ENCODE assay signal across 20 cellular contexts in the genomic region with DNA sequence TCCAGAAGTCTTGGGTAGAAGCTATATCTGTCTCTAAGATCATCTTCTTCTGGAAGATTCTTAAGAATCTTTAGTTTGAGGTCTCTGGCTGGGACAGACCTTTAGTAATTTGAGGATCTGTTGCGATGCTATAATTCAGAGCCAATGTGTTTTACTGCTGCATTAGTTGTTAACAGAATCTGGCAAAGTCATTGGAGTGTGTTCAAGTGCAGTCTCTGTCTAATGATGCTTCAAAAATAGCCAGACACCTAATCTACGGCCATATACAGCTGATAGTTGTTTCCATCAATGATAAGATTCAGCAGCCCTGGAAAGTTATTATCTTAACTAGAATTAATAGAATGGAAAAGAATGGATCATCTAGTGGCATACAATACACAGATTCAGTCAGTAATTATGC.
DNase-seq lines count a peak whose midpoint lies in the region; ATAC-seq, FAIRE-seq and TF ChIP-seq lines count a peak whose summit lies in the region.
"Had no signal": no experiment of that assay in that cellular context is flagged by ENCODE, and none has a peak within 500 bp of the region (broad histone marks: within the 10 kb centered on the region; RNA-seq: fewer than 3 reads in every experiment).

No MANE protein-coding gene starts in this region.

- H3K9me3 Mint-ChIP-seq in GM23338 = no peaks in the 10 kb centered on the region; the same call in 2 of the 3 replicates
- H3K9me3 Mint-ChIP-seq in osteocyte (ENCODE audit: unreplicated experiment) = peaks cover 5% of the 10 kb centered on the region

- DNase-seq in GM23338 (ENCODE audit: low spot score) (no peak), endothelial cell of umbilical vein (ENCODE audit: low read depth, low spot score) (no peak), sigmoid colon (no peak), osteocyte (ENCODE audit: extremely low spot score, unreplicated experiment) (no peak), NCI-H524 (lab: John Stamatoyannopoulos, UW) (no peak)
- DNase-seq: ACHN, DMS79 treated with DMSO at 0.1 percent for 48 hours, MM.1S, NCI-H1092 treated with DMSO at 0.1 percent for 48 hours, NCI-H146, NCI-H2081 treated with DMSO at 0.1 percent for 48 hours, NCI-H226, NCI-H524 treated with DMSO at 0.1 percent for 48 hours, PC-3, SJCRH30 had no signal

- H3K4me3 ChIP-seq in GM23338 = no peak overlapping the region
- no peak overlapping the region for H3K4me3 ChIP-seq in KMS-11 (IDR thresholded peaks at IDR 0.05; ENCODE audit: insufficient read depth, low read depth, low read length)
- no peak overlapping the region for H3K4me3 ChIP-seq in endothelial cell of umbilical vein (replicated peaks in 1 of 3; ENCODE audit: insufficient read depth in 1 of 3, low read depth in 1 of 3, low read length in 3 of 3)
- H3K4me3 ChIP-seq in sigmoid colon = no peak overlapping the region
- H3K4me3 ChIP-seq: HAP-1, SJCRH30 had no signal

- no peaks in the 10 kb centered on the region for H3F3A ChIP-seq in GM23338 (replicated peaks; ENCODE audit: low read depth)

- H3K79me2 ChIP-seq in GM23338 (replicated peaks; ENCODE audit: insufficient read depth) = peaks cover 97% of the 10 kb centered on the region
- H3K79me2 ChIP-seq in KMS-11 (ENCODE audit: insufficient read depth, low read depth) = peaks cover 14% of the 10 kb centered on the region; the same call in 1 of the 2 replicates
- H3K79me2 ChIP-seq in endothelial cell of umbilical vein (ENCODE audit: control insufficient read depth, insufficient read depth, low read length) = peaks cover 7% of the 10 kb centered on the region

- H3K27me3 ChIP-seq in GM23338 (ENCODE audit: insufficient read depth) (no peaks in the 10 kb centered on the region), KMS-11 (ENCODE audit: insufficient read depth, low read depth) (no peaks in the 10 kb centered on the region), endothelial cell of umbilical vein (ENCODE audit: control insufficient read depth in 2 of 2, insufficient read depth in 2 of 2, low read length in 2 of 2) (no peaks in the 10 kb centered on the region), sigmoid colon (no peaks in the 10 kb centered on the region)
- H3K27me3 ChIP-seq: SJCRH30 had no signal

- dilution Hi-C loops in endothelial cell of umbilical vein (cut with MboI; ENCODE audit: extremely low pct_ligation_motif_present, low sequenced_read_pairs) = no loop called here

- FAIRE-seq in endothelial cell of umbilical vein (lab: Jason Lieb, UNC) = peak; percentile 15

- no peaks in the 10 kb centered on the region for H3K9me2 ChIP-seq in GM23338 (ENCODE audit: insufficient read depth)

- no peak overlapping the region for H2AFZ ChIP-seq in GM23338
- H2AFZ ChIP-seq in KMS-11 (ENCODE audit: low read depth) = no peak overlapping the region
- no peak overlapping the region for H2AFZ ChIP-seq in endothelial cell of umbilical vein (ENCODE audit: low read depth, low read length)

- CTCF ChIA-PET in endothelial cell of umbilical vein (lab: Charles Lee) = no interaction called here

- no peaks in the 10 kb centered on the region for H3K9me1 ChIP-seq in endothelial cell of umbilical vein (replicated peaks; ENCODE audit: control insufficient read depth, extremely low read depth, insufficient read depth, low read length)

- H3K27ac ChIP-seq in GM23338 (ENCODE audit: low read depth) (no peak overlapping the region), KMS-11 (no peak overlapping the region), endothelial cell of umbilical vein (ENCODE audit: insufficient read depth, low read depth, low read length) (no peak overlapping the region), sigmoid colon (peak overlapping the region in 3 of 4 donors; percentile 47 to 76 (median 69))
- H3K27ac ChIP-seq: C4-2B, RWPE1, SJCRH30 had no signal

- BruUV-seq in endothelial cell of umbilical vein (replicated peaks; lab: Mats Ljungman, UMichigan) = no TSS peak

- no peak overlapping the region for H3K4me2 ChIP-seq in GM23338
- H3K4me2 ChIP-seq in KMS-11 = peak overlapping the region; percentile 54; the same call in 1 of the 2 replicates
- H3K4me2 ChIP-seq in endothelial cell of umbilical vein (ENCODE audit: insufficient read depth, low read length) = no peak overlapping the region

- 83 to 92% methylated on average over 2 of the region's 2 CpGs for WGBS in sigmoid colon, 2 donors

- no peak overlapping the region for H3K4me3 Mint-ChIP-seq in GM23338
- no peak overlapping the region for H3K4me3 Mint-ChIP-seq in osteocyte (ENCODE audit: unreplicated experiment)

- H3K9me3 ChIP-seq in endothelial cell of umbilical vein (replicated peaks; ENCODE audit: control insufficient read depth, insufficient read depth, low read length) (no peaks in the 10 kb centered on the region), sigmoid colon (no peaks in the 10 kb centered on the region)
- H3K9me3 ChIP-seq: HAP-1, SJCRH30 had no signal

- H3K36me3 Mint-ChIP-seq in GM23338 (ENCODE audit: low read depth) (no peaks in the 10 kb centered on the region; the same call in 2 of the 3 replicates), osteocyte (ENCODE audit: unreplicated experiment) (no peaks in the 10 kb centered on the region)

- TF ChIP-seq CTCF in GM23338 (conservative IDR thresholded peaks at IDR 0.05; ENCODE audit: low read depth in 2 of 2) (no peak), KMS-11 (conservative IDR thresholded peaks at IDR 0.05; ENCODE audit: low read depth, low read length) (no peak), endothelial cell of umbilical vein (IDR thresholded peaks at IDR 0.05; ENCODE audit: extremely low read depth in 1 of 2, insufficient read depth in 1 of 2, low read depth in 1 of 2, low read length in 2 of 2) (no peak), sigmoid colon (IDR thresholded peaks at IDR 0.05) (no peak), osteocyte (IDR thresholded peaks at IDR 0.05) (no peak)

- ATAC-seq in GM23338 (no peak), HG02938 (IDR thresholded peaks at IDR 0.05; ENCODE audit: unreplicated experiment) (no peak)
- ATAC-seq: PC-3 had no signal

- no peaks in the 10 kb centered on the region for H3K27me3 Mint-ChIP-seq in GM23338 (ENCODE audit: insufficient read depth, low read depth, poor library complexity)
- H3K27me3 Mint-ChIP-seq in osteocyte (ENCODE audit: unreplicated experiment) = no peaks in the 10 kb centered on the region

- TF ChIP-seq POLR2A in endothelial cell of umbilical vein (IDR thresholded peaks at IDR 0.05; ENCODE audit: low read depth, low read length) (no peak), sigmoid colon (IDR thresholded peaks at IDR 0.05) (no peak)

- H3K4me1 Mint-ChIP-seq in GM23338 (peaks cover 32% of the 10 kb centered on the region), osteocyte (ENCODE audit: unreplicated experiment) (peaks cover 22% of the 10 kb centered on the region)

- H4K20me1 ChIP-seq in GM23338 (replicated peaks; ENCODE audit: insufficient read depth) (peaks cover 27% of the 10 kb centered on the region), KMS-11 (ENCODE audit: insufficient read depth) (no peaks in the 10 kb centered on the region), endothelial cell of umbilical vein (replicated peaks; ENCODE audit: control insufficient read depth, extremely low read depth, insufficient read depth, low read length) (peaks cover 10% of the 10 kb centered on the region)

- H3K27ac Mint-ChIP-seq in GM23338 = 0 out of 2 replicates have a peak overlapping the region, but pooled peaks have one; percentile 11
- no peak overlapping the region for H3K27ac Mint-ChIP-seq in osteocyte (ENCODE audit: unreplicated experiment)

- no peaks in the 10 kb centered on the region; the same call in 1 of the 2 replicates for H3K36me3 ChIP-seq in GM23338 (ENCODE audit: insufficient read depth)
- no peaks in the 10 kb centered on the region for H3K36me3 ChIP-seq in KMS-11 (ENCODE audit: insufficient read depth)
- H3K36me3 ChIP-seq in endothelial cell of umbilical vein (ENCODE audit: control insufficient read depth in 2 of 2, extremely low read depth in 1 of 2, insufficient read depth in 2 of 2, low read length in 2 of 2) = no peaks in the 10 kb centered on the region
- H3K36me3 ChIP-seq in sigmoid colon = no peaks in the 10 kb centered on the region
- H3K36me3 ChIP-seq: HAP-1, SJCRH30 had no signal

- POLR2A ChIA-PET in endothelial cell of umbilical vein (lab: Charles Lee) = no interaction called here

- TF ChIP-seq EP300 in sigmoid colon (IDR thresholded peaks at IDR 0.05) = no peak

- H3K9ac ChIP-seq in KMS-11 = no peak overlapping the region
- H3K9ac ChIP-seq in endothelial cell of umbilical vein (replicated peaks; ENCODE audit: extremely low read depth, insufficient read depth, low read length) = no peak overlapping the region

- intact Hi-C loops in endothelial cell of umbilical vein (cut with micrococcal nuclease) (no loop called here), sigmoid colon (cut with DNase I) (loop anchor here (5.0 kb wide), 2 partner anchors 74 to 96 kb away; partner anchors contain the start of gene CDK8)

- H3K4me1 ChIP-seq in GM23338 (ENCODE audit: insufficient read depth) = peaks cover 16% of the 10 kb centered on the region
- peaks cover 66% of the 10 kb centered on the region for H3K4me1 ChIP-seq in KMS-11 (ENCODE audit: low read depth, poor library complexity, severe bottlenecking)
- no peaks in the 10 kb centered on the region for H3K4me1 ChIP-seq in endothelial cell of umbilical vein (ENCODE audit: control insufficient read depth, extremely low read depth, insufficient read depth, low read length)
- H3K4me1 ChIP-seq in sigmoid colon = peaks cover 0 to 63% (median 42%) of the 10 kb centered on the region in 4 donors
- H3K4me1 ChIP-seq: SJCRH30 had no signal

TF ChIP-seq in GM23338, 12 proteins besides CTCF, POLR2A, EP300 and RAD21 (continues in another document):
- no peak for TF ChIP-seq EZH2 (IDR thresholded peaks at IDR 0.05; ENCODE audit: low read depth, unreplicated experiment)
- no peak for TF ChIP-seq POLR2AphosphoS5 (IDR thresholded peaks at IDR 0.05; ENCODE audit: low read depth)
- TF ChIP-seq ZNF114 (CRISPR knock-in tag; IDR thresholded peaks at IDR 0.05) = no peak
- no peak for TF ChIP-seq ZNF331 (CRISPR knock-in tag; IDR thresholded peaks at IDR 0.05; ENCODE audit: low read depth)
- TF ChIP-seq JUNB (IDR thresholded peaks at IDR 0.05; ENCODE audit: unreplicated experiment) = no peak
- no peak for TF ChIP-seq EZH2phosphoT487 (IDR thresholded peaks at IDR 0.05; ENCODE audit: unreplicated experiment)
- TF ChIP-seq STAT1 (IDR thresholded peaks at IDR 0.05; ENCODE audit: unreplicated experiment) = no peak

TF ChIP-seq in endothelial cell of umbilical vein, 7 proteins besides CTCF, POLR2A, EP300 and RAD21 (continues in another document):
- no peak for TF ChIP-seq FOS (IDR thresholded peaks at IDR 0.05; ENCODE audit: borderline replicate concordance, insufficient read depth, low read length)
- no peak for TF ChIP-seq EZH2 (IDR thresholded peaks at IDR 0.05; ENCODE audit: borderline replicate concordance, low read depth, low read length, severe bottlenecking)
- TF ChIP-seq MYC (IDR thresholded peaks at IDR 0.05; ENCODE audit: low read depth, low read length) = no peak
- no peak for TF ChIP-seq GATA2 (IDR thresholded peaks at IDR 0.05; ENCODE audit: insufficient read depth, insufficient read length, low read depth, low read length)
- TF ChIP-seq, protein P1, sequence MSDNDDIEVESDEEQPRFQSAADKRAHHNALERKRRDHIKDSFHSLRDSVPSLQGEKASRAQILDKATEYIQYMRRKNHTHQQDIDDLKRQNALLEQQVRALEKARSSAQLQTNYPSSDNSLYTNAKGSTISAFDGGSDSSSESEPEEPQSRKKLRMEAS (IDR thresholded peaks at IDR 0.05; ENCODE audit: insufficient read depth, insufficient read length) = no peak

Comparison
In these comparisons a context has a peak if more than half of its experiments do, and no peak if none do; other contexts are left out.
1. H3K27ac ChIP-seq: peak in sigmoid colon (3 of 4); none in GM23338 (single experiment), KMS-11 (single experiment) and endothelial cell of umbilical vein (single experiment).